Comparison of ENCODE assay signal across 10 cellular contexts in genomic region chr2:42021490-42021889, GRCh38. TPM values are rescaled to one million over a fixed set of nuclear protein-coding genes. Genes with fewer than 3 reads are reported as not detected.
DNase-seq lines count a peak whose midpoint lies in the region; ATAC-seq and TF ChIP-seq lines count a peak whose summit lies in the region.
"Had no signal": no experiment of that assay in that cellular context is flagged by ENCODE, and none has a peak within 500 bp of the region (broad histone marks: within the 10 kb centered on the region; RNA-seq: fewer than 3 reads in every experiment).

No MANE protein-coding gene starts in this region.

- 25% methylated on average over 3 of the region's 3 CpGs for WGBS in SK-N-SH (ENCODE audit: low lambda C conversion rate)

- H3K4me2 ChIP-seq in SK-N-SH (peak overlapping the region; percentile 71), parathyroid adenoma (ENCODE audit: low read length) (no peak overlapping the region)

- H3K4me3 ChIP-seq in AG09309 (ENCODE audit: control insufficient read depth, low read depth, low read length) (no peak overlapping the region), SK-N-SH (ENCODE audit: low read depth in 2 of 2, low read length in 1 of 2) (peak overlapping the region in 1 of 2 experiments; percentile 22; a peak in 2 of 4 replicates), parathyroid adenoma (ENCODE audit: low read depth, low read length) (no peak overlapping the region)

- peak in 1 of 2 experiments; percentile 56; a peak in 1 of 4 replicates for TF ChIP-seq EP300 in SK-N-SH (IDR thresholded peaks at IDR 0.05; ENCODE audit: borderline replicate concordance in 1 of 2, low read depth in 1 of 2, low read length in 1 of 2)

- peak overlapping the region; percentile 45 for H3K27ac Mint-ChIP-seq in glutamatergic neuron (ENCODE audit: unreplicated experiment)
- no peak overlapping the region for H3K27ac Mint-ChIP-seq in activated naive CD8-positive, alpha-beta T cell treated with anti-CD3 and anti-CD28 coated beads for 36 hours
- H3K27ac Mint-ChIP-seq: activated CD4-positive, alpha-beta T cell treated with anti-CD3 and anti-CD28 coated beads, Interleukin-2, amount 10 ng/mL, durations not matched to agents 7 days and 5 days had no signal

- no peaks in the 10 kb centered on the region for H3F3A ChIP-seq in SK-N-SH (replicated peaks; ENCODE audit: insufficient read depth)

- H3K36me3 ChIP-seq in SK-N-SH (replicated peaks in 1 of 2; ENCODE audit: control insufficient read depth in 1 of 2, insufficient read depth in 2 of 2, low read length in 1 of 2) = no peaks in the 10 kb centered on the region
- no peaks in the 10 kb centered on the region for H3K36me3 ChIP-seq in parathyroid adenoma (ENCODE audit: control insufficient read depth, insufficient read depth, low read length)

- H3K9me3 ChIP-seq in SK-N-SH (no peaks in the 10 kb centered on the region), parathyroid adenoma (ENCODE audit: control insufficient read depth, low read length) (no peaks in the 10 kb centered on the region)

- H3K27ac ChIP-seq in SK-N-SH (ENCODE audit: low read depth in 2 of 2, low read length in 1 of 2) (peak overlapping the region; percentile 59 to 80; a peak in 3 of 4 replicates), parathyroid adenoma (no peak overlapping the region)
- H3K27ac ChIP-seq: C4-2B had no signal

- in situ Hi-C loops in ACHN (cut with HindIII; ENCODE audit: low pct_ligation_motif_present, low pct_unique_long_range_greater_than_20kb, low sequenced_read_pairs) = no loop called here

- H3K9ac ChIP-seq in SK-N-SH (no peak overlapping the region), parathyroid adenoma (no peak overlapping the region)

- H4K20me1 ChIP-seq in SK-N-SH (ENCODE audit: insufficient read depth) = no peaks in the 10 kb centered on the region

- H3K27me3 ChIP-seq in SK-N-SH (ENCODE audit: insufficient read depth) (no peaks in the 10 kb centered on the region), parathyroid adenoma (ENCODE audit: control insufficient read depth, insufficient read depth, low read length) (no peaks in the 10 kb centered on the region)

- TF ChIP-seq RAD21 in SK-N-SH (IDR thresholded peaks at IDR 0.05; ENCODE audit: low read length) = no peak

- H3K4me1 ChIP-seq in SK-N-SH (ENCODE audit: control insufficient read depth in 1 of 2, insufficient read depth in 2 of 2, low read depth in 1 of 2, low read length in 1 of 2) (peaks cover 14 to 28% of the 10 kb centered on the region in 2 experiments; a peak in 3 of 4 replicates), parathyroid adenoma (peaks cover 13% of the 10 kb centered on the region)

- H2AFZ ChIP-seq in SK-N-SH (ENCODE audit: low read depth) (peak overlapping the region; percentile 42), parathyroid adenoma (peak overlapping the region; percentile 35)

- peaks cover 8% of the 10 kb centered on the region for H3K9me3 Mint-ChIP-seq in glutamatergic neuron (ENCODE audit: unreplicated experiment)
- no peaks in the 10 kb centered on the region for H3K9me3 Mint-ChIP-seq in activated naive CD8-positive, alpha-beta T cell treated with anti-CD3 and anti-CD28 coated beads for 36 hours
- H3K9me3 Mint-ChIP-seq: activated CD4-positive, alpha-beta T cell treated with anti-CD3 and anti-CD28 coated beads, Interleukin-2, amount 10 ng/mL, durations not matched to agents 7 days and 5 days had no signal

- H3K79me2 ChIP-seq in SK-N-SH (ENCODE audit: insufficient read depth) (no peaks in the 10 kb centered on the region), parathyroid adenoma (no peaks in the 10 kb centered on the region)

- H3K27me3 Mint-ChIP-seq in glutamatergic neuron (ENCODE audit: unreplicated experiment) = peaks cover 2% of the 10 kb centered on the region
- H3K27me3 Mint-ChIP-seq in activated naive CD8-positive, alpha-beta T cell treated with anti-CD3 and anti-CD28 coated beads for 36 hours = peaks cover 7% of the 10 kb centered on the region

- ATAC-seq in GM18511 (IDR thresholded peaks at IDR 0.05; ENCODE audit: unreplicated experiment) = no peak

- no peak overlapping the region for H3K4me3 Mint-ChIP-seq in glutamatergic neuron (ENCODE audit: unreplicated experiment)
- no peak overlapping the region for H3K4me3 Mint-ChIP-seq in activated naive CD8-positive, alpha-beta T cell treated with anti-CD3 and anti-CD28 coated beads for 36 hours
- H3K4me3 Mint-ChIP-seq: activated CD4-positive, alpha-beta T cell treated with anti-CD3 and anti-CD28 coated beads, Interleukin-2, amount 10 ng/mL, durations not matched to agents 7 days and 5 days had no signal

- no peaks in the 10 kb centered on the region for H3K9me2 ChIP-seq in SK-N-SH

- H3K4me1 Mint-ChIP-seq in glutamatergic neuron (ENCODE audit: low read depth, unreplicated experiment) = peaks cover 18% of the 10 kb centered on the region
- H3K4me1 Mint-ChIP-seq in activated naive CD8-positive, alpha-beta T cell treated with anti-CD3 and anti-CD28 coated beads for 36 hours = no peaks in the 10 kb centered on the region
- H3K4me1 Mint-ChIP-seq: activated CD4-positive, alpha-beta T cell treated with anti-CD3 and anti-CD28 coated beads, Interleukin-2, amount 10 ng/mL, durations not matched to agents 7 days and 5 days had no signal

- peaks cover 11% of the 10 kb centered on the region for H3K36me3 Mint-ChIP-seq in glutamatergic neuron (ENCODE audit: unreplicated experiment)
- no peaks in the 10 kb centered on the region for H3K36me3 Mint-ChIP-seq in activated naive CD8-positive, alpha-beta T cell treated with anti-CD3 and anti-CD28 coated beads for 36 hours

- TF ChIP-seq CTCF in AG09309 (IDR thresholded peaks at IDR 0.05; ENCODE audit: control insufficient read depth, insufficient read depth, low read depth, low read length, missing control alignments) (no peak), SK-N-SH (IDR thresholded peaks at IDR 0.05) (no peak), glutamatergic neuron (IDR thresholded peaks at IDR 0.05; ENCODE audit: partially characterized antibody, unreplicated experiment) (no peak), parathyroid adenoma (IDR thresholded peaks at IDR 0.05) (no peak)

- CTCF ChIA-PET in SK-N-SH (lab: Yijun Ruan, JAX) = interaction anchor here (0.7 to 1.9 kb wide), 11 partner anchors 11 to 148 kb away, joined by 3 to 10 read pairs (median 3); partner anchors contain the start of genes EML4 and PKDCC

- POLR2A ChIA-PET in SK-N-SH (lab: Yijun Ruan, JAX) = interaction anchor here (0.6 to 1.6 kb wide), 6 partner anchors 10 to 179 kb away, joined by 3 to 10 read pairs (median 6); partner anchors contain the start of gene PKDCC

- DNase-seq in AG09309 (ENCODE audit: low read depth) (peak; percentile 33), SK-N-SH (peak; percentile 65), glutamatergic neuron (no peak), superior temporal gyrus (ENCODE audit: extremely low spot score) (no peak), ACHN (no peak)
- DNase-seq in activated naive CD8-positive, alpha-beta T cell treated with anti-CD3 and anti-CD28 coated beads for 36 hours = no peak
- DNase-seq: activated CD4-positive, alpha-beta T cell treated with anti-CD3 and anti-CD28 coated beads, Interleukin-2, amount 10 ng/mL, durations not matched to agents 7 days and 5 days had no signal

TF ChIP-seq in SK-N-SH, 30 proteins besides CTCF, POLR2A, EP300 and RAD21 (continues in another document):
- TF ChIP-seq MXI1 (IDR thresholded peaks at IDR 0.05; ENCODE audit: low read depth, low read length) (peak; percentile 68; the same call in 1 of the 2 replicates), JUND (IDR thresholded peaks at IDR 0.05) (no peak), IRF3 (IDR thresholded peaks at IDR 0.05; ENCODE audit: low read depth, low read length) (no peak), MEF2A (IDR thresholded peaks at IDR 0.05; ENCODE audit: borderline replicate concordance, low read depth) (no peak), NRF1 (IDR thresholded peaks at IDR 0.05; ENCODE audit: low read depth, low read length) (no peak), CHD2 (IDR thresholded peaks at IDR 0.05; ENCODE audit: low read length, partially characterized antibody) (peak; percentile 59), RXRA (IDR thresholded peaks at IDR 0.05; ENCODE audit: borderline replicate concordance, low read depth) (peak; percentile 15; the same call in 1 of the 2 replicates), POLR2AphosphoS5 (IDR thresholded peaks at IDR 0.05; ENCODE audit: low read depth, low read length) (no peak), RCOR1 (IDR thresholded peaks at IDR 0.05; ENCODE audit: low read length) (no peak), TAF1 (IDR thresholded peaks at IDR 0.05; ENCODE audit: borderline replicate concordance, low read depth, low read length) (no peak), YY1 (IDR thresholded peaks at IDR 0.05; ENCODE audit: low read depth) (no peak), GABPA (IDR thresholded peaks at IDR 0.05; ENCODE audit: low read depth) (no peak), ZBTB33 (IDR thresholded peaks at IDR 0.05; ENCODE audit: borderline replicate concordance, low read depth) (no peak)

RNA-seq across cellular contexts. Expression of gene PKDCC, which starts 26.3 kb away (rescaled TPM):
- 16.0 and 19.5 TPM in 2 replicates for polyA plus RNA-seq in SK-N-SH (2012; rRNA removed)
- 6.9 and 10.5 TPM in 2 replicates for polyA plus RNA-seq in SK-N-SH (2012; cell fraction: cytosol; rRNA removed)
- 57.7 and 96.1 TPM in 2 replicates for polyA plus RNA-seq in SK-N-SH (2012; cell fraction: nucleus; rRNA removed)
- 959 TPM for total RNA-seq in glutamatergic neuron (ENCODE audit: unreplicated experiment)
- total RNA-seq in activated naive CD8-positive, alpha-beta T cell treated with anti-CD3 and anti-CD28 coated beads for 36 hours = not detected
- total RNA-seq: activated CD4-positive, alpha-beta T cell treated with anti-CD3 and anti-CD28 coated beads, Interleukin-2, amount 10 ng/mL, durations not matched to agents 7 days and 5 days had no signal

Comparison
In these comparisons a context has a peak if more than half of its experiments do, and no peak if none do; other contexts are left out.
1. DNase-seq: peak in AG09309 (single experiment) and SK-N-SH (single experiment); none in glutamatergic neuron (single experiment), superior temporal gyrus (single experiment), activated naive CD8-positive, alpha-beta T cell treated with anti-CD3 and anti-CD28 coated beads for 36 hours (single experiment) and ACHN (single experiment).
2. RNA of gene PKDCC, which starts 26.3 kb away (total RNA-seq): 959 TPM in glutamatergic neuron (single experiment); not detected in activated naive CD8-positive, alpha-beta T cell treated with anti-CD3 and anti-CD28 coated beads for 36 hours; every median in the first group is over 100 times any median in the second.